ENCODE assay signal across 1 cellular context in the genomic region with DNA sequence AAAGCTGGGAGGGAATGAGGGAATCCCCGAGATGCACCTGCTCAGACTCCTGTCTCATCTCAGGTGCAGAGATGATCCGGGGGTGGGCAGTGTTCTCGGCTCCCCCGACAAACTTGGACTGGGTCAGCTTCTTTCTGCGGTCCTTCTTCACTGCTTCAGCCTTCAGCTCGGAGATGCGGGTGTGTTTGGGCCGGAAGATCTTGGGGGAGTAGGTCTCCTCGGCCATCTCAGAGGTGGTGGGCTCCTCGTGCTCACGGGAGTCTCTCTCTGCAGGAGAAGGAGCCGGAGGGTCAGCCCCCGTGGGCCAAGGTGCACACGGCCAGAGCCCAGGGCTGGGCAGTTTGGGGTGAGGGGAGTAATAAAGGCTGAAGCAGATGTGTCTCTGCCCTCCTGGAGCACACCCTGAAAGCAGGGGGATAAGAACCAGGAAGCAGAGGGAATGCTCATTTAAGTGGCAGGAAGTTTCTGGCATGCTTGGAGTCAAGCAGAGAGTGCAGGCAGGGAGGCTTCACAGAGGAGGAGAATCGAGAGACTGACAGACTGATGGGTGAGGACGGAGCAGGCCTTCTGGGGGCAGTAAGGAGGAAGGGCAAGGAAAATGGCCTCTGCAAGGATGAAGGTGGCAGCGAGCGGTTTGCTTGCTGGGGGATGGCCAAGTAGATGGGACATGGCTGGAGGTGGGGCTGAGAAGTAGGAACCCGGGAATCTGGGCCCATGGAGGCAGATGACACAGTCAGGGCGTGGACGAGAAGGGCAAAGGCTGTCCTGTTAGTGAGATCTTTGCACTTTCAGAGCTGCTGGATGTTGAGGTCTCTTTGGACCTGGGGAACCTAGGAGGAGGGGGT.
TF ChIP-seq lines count a peak whose summit lies in the region.

No MANE protein-coding gene starts in this region.

TF ChIP-seq in GM23338, 12 proteins besides CTCF, POLR2A, EP300 and RAD21 (continued from another document):
- TF ChIP-seq, protein P1, sequence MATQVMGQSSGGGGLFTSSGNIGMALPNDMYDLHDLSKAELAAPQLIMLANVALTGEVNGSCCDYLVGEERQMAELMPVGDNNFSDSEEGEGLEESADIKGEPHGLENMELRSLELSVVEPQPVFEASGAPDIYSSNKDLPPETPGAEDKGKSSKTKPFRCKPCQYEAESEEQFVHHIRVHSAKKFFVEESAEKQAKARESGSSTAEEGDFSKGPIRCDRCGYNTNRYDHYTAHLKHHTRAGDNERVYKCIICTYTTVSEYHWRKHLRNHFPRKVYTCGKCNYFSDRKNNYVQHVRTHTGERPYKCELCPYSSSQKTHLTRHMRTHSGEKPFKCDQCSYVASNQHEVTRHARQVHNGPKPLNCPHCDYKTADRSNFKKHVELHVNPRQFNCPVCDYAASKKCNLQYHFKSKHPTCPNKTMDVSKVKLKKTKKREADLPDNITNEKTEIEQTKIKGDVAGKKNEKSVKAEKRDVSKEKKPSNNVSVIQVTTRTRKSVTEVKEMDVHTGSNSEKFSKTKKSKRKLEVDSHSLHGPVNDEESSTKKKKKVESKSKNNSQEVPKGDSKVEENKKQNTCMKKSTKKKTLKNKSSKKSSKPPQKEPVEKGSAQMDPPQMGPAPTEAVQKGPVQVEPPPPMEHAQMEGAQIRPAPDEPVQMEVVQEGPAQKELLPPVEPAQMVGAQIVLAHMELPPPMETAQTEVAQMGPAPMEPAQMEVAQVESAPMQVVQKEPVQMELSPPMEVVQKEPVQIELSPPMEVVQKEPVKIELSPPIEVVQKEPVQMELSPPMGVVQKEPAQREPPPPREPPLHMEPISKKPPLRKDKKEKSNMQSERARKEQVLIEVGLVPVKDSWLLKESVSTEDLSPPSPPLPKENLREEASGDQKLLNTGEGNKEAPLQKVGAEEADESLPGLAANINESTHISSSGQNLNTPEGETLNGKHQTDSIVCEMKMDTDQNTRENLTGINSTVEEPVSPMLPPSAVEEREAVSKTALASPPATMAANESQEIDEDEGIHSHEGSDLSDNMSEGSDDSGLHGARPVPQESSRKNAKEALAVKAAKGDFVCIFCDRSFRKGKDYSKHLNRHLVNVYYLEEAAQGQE (IDR thresholded peaks at IDR 0.05; ENCODE audit: unreplicated experiment), result no peak
- TF ChIP-seq, protein P2, sequence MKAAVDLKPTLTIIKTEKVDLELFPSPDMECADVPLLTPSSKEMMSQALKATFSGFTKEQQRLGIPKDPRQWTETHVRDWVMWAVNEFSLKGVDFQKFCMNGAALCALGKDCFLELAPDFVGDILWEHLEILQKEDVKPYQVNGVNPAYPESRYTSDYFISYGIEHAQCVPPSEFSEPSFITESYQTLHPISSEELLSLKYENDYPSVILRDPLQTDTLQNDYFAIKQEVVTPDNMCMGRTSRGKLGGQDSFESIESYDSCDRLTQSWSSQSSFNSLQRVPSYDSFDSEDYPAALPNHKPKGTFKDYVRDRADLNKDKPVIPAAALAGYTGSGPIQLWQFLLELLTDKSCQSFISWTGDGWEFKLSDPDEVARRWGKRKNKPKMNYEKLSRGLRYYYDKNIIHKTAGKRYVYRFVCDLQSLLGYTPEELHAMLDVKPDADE (IDR thresholded peaks at IDR 0.05), result no peak
- no peak for TF ChIP-seq NANOG (IDR thresholded peaks at IDR 0.05; ENCODE audit: borderline replicate concordance)
- TF ChIP-seq POLR2AphosphoS5 (IDR thresholded peaks at IDR 0.05; ENCODE audit: low read depth), result no peak
- TF ChIP-seq STAT1 (IDR thresholded peaks at IDR 0.05; ENCODE audit: unreplicated experiment), result no peak
- TF ChIP-seq, protein P3, sequence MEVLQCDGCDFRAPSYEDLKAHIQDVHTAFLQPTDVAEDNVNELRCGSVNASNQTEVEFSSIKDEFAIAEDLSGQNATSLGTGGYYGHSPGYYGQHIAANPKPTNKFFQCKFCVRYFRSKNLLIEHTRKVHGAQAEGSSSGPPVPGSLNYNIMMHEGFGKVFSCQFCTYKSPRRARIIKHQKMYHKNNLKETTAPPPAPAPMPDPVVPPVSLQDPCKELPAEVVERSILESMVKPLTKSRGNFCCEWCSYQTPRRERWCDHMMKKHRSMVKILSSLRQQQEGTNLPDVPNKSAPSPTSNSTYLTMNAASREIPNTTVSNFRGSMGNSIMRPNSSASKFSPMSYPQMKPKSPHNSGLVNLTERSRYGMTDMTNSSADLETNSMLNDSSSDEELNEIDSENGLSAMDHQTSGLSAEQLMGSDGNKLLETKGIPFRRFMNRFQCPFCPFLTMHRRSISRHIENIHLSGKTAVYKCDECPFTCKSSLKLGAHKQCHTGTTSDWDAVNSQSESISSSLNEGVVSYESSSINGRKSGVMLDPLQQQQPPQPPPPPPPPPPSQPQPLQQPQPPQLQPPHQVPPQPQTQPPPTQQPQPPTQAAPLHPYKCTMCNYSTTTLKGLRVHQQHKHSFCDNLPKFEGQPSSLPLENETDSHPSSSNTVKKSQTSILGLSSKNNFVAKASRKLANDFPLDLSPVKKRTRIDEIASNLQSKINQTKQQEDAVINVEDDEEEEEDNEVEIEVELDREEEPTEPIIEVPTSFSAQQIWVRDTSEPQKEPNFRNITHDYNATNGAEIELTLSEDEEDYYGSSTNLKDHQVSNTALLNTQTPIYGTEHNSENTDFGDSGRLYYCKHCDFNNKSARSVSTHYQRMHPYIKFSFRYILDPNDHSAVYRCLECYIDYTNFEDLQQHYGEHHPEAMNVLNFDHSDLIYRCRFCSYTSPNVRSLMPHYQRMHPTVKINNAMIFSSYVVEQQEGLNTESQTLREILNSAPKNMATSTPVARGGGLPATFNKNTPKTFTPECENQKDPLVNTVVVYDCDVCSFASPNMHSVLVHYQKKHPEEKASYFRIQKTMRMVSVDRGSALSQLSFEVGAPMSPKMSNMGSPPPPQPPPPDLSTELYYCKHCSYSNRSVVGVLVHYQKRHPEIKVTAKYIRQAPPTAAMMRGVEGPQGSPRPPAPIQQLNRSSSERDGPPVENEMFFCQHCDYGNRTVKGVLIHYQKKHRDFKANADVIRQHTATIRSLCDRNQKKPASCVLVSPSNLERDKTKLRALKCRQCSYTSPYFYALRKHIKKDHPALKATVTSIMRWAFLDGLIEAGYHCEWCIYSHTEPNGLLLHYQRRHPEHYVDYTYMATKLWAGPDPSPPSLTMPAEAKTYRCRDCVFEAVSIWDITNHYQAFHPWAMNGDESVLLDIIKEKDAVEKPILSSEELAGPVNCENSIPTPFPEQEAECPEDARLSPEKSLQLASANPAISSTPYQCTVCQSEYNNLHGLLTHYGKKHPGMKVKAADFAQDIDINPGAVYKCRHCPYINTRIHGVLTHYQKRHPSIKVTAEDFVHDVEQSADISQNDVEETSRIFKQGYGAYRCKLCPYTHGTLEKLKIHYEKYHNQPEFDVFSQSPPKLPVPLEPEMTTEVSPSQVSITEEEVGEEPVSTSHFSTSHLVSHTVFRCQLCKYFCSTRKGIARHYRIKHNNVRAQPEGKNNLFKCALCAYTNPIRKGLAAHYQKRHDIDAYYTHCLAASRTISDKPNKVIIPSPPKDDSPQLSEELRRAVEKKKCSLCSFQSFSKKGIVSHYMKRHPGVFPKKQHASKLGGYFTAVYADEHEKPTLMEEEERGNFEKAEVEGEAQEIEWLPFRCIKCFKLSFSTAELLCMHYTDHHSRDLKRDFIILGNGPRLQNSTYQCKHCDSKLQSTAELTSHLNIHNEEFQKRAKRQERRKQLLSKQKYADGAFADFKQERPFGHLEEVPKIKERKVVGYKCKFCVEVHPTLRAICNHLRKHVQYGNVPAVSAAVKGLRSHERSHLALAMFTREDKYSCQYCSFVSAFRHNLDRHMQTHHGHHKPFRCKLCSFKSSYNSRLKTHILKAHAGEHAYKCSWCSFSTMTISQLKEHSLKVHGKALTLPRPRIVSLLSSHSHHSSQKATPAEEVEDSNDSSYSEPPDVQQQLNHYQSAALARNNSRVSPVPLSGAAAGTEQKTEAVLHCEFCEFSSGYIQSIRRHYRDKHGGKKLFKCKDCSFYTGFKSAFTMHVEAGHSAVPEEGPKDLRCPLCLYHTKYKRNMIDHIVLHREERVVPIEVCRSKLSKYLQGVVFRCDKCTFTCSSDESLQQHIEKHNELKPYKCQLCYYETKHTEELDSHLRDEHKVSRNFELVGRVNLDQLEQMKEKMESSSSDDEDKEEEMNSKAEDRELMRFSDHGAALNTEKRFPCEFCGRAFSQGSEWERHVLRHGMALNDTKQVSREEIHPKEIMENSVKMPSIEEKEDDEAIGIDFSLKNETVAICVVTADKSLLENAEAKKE (CRISPR knock-in tag; IDR thresholded peaks at IDR 0.05), result no peak
- no peak for TF ChIP-seq ZNF331 (CRISPR knock-in tag; IDR thresholded peaks at IDR 0.05; ENCODE audit: low read depth)
- no peak for TF ChIP-seq CREB1 (CRISPR knock-in tag; IDR thresholded peaks at IDR 0.05; ENCODE audit: low read depth)
- no peak for TF ChIP-seq EZH2 (IDR thresholded peaks at IDR 0.05; ENCODE audit: low read depth, unreplicated experiment)
